Comparison of ENCODE assay signal across 7 cellular contexts in genomic region chr9:124852829-124853531, GRCh38. TPM values are rescaled to one million over a fixed set of nuclear protein-coding genes. Genes with fewer than 3 reads are reported as not detected.
DNase-seq lines count a peak whose midpoint lies in the region; ATAC-seq and TF ChIP-seq lines count a peak whose summit lies in the region.

A gene with protein sequence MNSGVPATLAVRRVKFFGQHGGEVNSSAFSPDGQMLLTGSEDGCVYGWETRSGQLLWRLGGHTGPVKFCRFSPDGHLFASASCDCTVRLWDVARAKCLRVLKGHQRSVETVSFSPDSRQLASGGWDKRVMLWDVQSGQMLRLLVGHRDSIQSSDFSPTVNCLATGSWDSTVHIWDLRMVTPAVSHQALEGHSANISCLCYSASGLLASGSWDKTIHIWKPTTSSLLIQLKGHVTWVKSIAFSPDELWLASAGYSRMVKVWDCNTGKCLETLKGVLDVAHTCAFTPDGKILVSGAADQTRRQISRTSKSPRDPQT (plus strand): TSS chr9:124853460. CDS start chr9:124853532, 72 bp downstream.

- H3K27me3 ChIP-seq in layer of hippocampus (ENCODE audit: control insufficient read depth, insufficient read depth, low read length), result no peaks in the 10 kb centered on the region

- H3K4me3 Mint-ChIP-seq in activated CD4-positive, alpha-beta T cell treated with anti-CD3 and anti-CD28 coated beads for 36 hours, result peak within 1 kb of the TSS; percentile 46

- H3K27ac ChIP-seq in cingulate gyrus (ENCODE audit: low read depth, low read length), result peak within 1 kb of the TSS; percentile 79
- H3K27ac ChIP-seq in layer of hippocampus (ENCODE audit: low read depth, low read length), result peak within 1 kb of the TSS; percentile 77

- DNase-seq in GM13977 (ENCODE audit: low spot score), result peak; percentile 94
- DNase-seq in NCI-H226, result peak; percentile 60
- peak; percentile 85 for DNase-seq in activated CD4-positive, alpha-beta T cell treated with anti-CD3 and anti-CD28 coated beads for 36 hours
- peak; percentile 66 for DNase-seq in stimulated activated CD4-positive, alpha-beta T cell treated with anti-CD3 and anti-CD28 coated beads, Interleukin-1b, Interleukin-23, amount 100 ng/mL, for 48 hours

- peaks cover 12% of the 10 kb centered on the region for H3K36me3 Mint-ChIP-seq in activated CD4-positive, alpha-beta T cell treated with anti-CD3 and anti-CD28 coated beads for 36 hours (ENCODE audit: low read depth)

- in situ Hi-C loops in GM13977 (cut with MboI; ENCODE audit: low pct_unique_long_range_greater_than_20kb, low sequenced_read_pairs, unreplicated experiment), result loop anchor here (5.0 kb wide), 1 partner anchor 81 kb away; the partner anchor contains the start of gene NR6A1

- POLR2A ChIA-PET in activated CD4-positive, alpha-beta T cell treated with anti-CD3 and anti-CD28 coated beads for 36 hours (lab: Charles Lee), result interaction anchor here (1.1 to 1.2 kb wide), 3 partner anchors 8 to 74 kb away, joined by 3 read pairs; no protein-coding TSS in a partner anchor

- no peaks in the 10 kb centered on the region for H3K9me3 Mint-ChIP-seq in activated CD4-positive, alpha-beta T cell treated with anti-CD3 and anti-CD28 coated beads for 36 hours (ENCODE audit: low read depth)

- TF ChIP-seq CTCF in GM13977 (IDR thresholded peaks at IDR 0.05; ENCODE audit: extremely low read depth, insufficient read depth, missing control alignments), result peak; percentile 94

- no peak within 1 kb of the TSS for H3K27ac Mint-ChIP-seq in activated CD4-positive, alpha-beta T cell treated with anti-CD3 and anti-CD28 coated beads for 36 hours

- CTCF ChIA-PET in activated CD4-positive, alpha-beta T cell treated with anti-CD3 and anti-CD28 coated beads for 36 hours (lab: Charles Lee), result interaction anchor here (0.6 to 8.5 kb wide), 38 partner anchors 7 to 1980 kb away, joined by 3 to 260 read pairs (median 3); partner anchors contain the start of genes ARPC5L, NR6A1, OLFML2A and RPL35

- peaks cover 10% of the 10 kb centered on the region for H3K27me3 Mint-ChIP-seq in activated CD4-positive, alpha-beta T cell treated with anti-CD3 and anti-CD28 coated beads for 36 hours

- intact Hi-C loops in activated CD4-positive, alpha-beta T cell treated with anti-CD3 and anti-CD28 coated beads for 36 hours (cut with DNase I, micrococcal nuclease), result loop anchor here (1.0 to 5.0 kb wide), 4 partner anchors 79 to 521 kb away; no protein-coding TSS in a partner anchor

- peaks cover 16% of the 10 kb centered on the region for H3K4me1 Mint-ChIP-seq in activated CD4-positive, alpha-beta T cell treated with anti-CD3 and anti-CD28 coated beads for 36 hours

- ATAC-seq in HG02885 (IDR thresholded peaks at IDR 0.05; ENCODE audit: poor library complexity, unreplicated experiment), result peak; percentile 69
- peak; percentile 88 for ATAC-seq in activated CD4-positive, alpha-beta T cell treated with anti-CD3 and anti-CD28 coated beads for 36 hours

RNA-seq across cellular contexts. Expression of the gene that starts here (rescaled TPM):
- not detected for total RNA-seq in activated CD4-positive, alpha-beta T cell treated with anti-CD3 and anti-CD28 coated beads for 36 hours

Comparison
In these comparisons a context has a peak if more than half of its experiments do, and no peak if none do; other contexts are left out.
1. Peak in every context shown above with its lines: DNase-seq, ATAC-seq and H3K27ac ChIP-seq.
2. Peak in DNase-seq and ATAC-seq in activated CD4-positive, alpha-beta T cell treated with anti-CD3 and anti-CD28 coated beads for 36 hours; RNA of the gene not detected or under 1 TPM.